8 cellular contexts compared by ENCODE assay signal in the genomic region with DNA sequence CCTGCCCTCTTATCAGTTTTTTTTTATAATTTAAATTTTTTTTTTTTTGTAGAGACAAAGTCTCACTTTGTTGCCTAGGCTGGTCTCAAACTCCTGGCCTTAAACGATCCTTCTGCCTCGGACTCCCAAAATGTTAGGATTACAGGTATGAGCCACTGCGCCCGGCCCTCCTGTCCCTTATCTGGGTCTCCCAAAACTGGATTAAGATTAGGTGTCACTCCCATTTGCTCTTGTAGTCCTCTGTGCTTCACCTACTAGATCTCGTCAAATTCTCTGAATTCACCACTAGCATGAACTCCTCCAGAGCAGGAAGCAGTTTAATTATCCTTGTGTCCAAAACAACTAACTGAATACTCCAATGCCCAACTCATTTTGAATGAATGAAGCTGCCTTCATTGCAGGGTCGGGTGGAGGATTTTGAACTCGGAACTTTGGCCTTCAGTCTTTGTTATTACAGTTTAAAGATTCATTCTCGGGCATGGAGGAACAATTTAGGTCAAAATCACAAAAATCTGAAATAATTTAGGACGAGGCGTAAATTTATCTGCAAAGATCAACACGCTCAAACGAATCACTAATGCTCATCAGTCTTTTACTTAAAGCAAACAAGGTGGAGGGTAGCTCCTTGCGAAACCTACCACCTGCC. TPM values are rescaled to one million over a fixed set of nuclear protein-coding genes. Genes with fewer than 3 reads are reported as not detected.
DNase-seq lines count a peak whose midpoint lies in the region; ATAC-seq and TF ChIP-seq lines count a peak whose summit lies in the region.

No MANE protein-coding gene starts in this region.

- peaks cover 25% of the 10 kb centered on the region for H3K4me1 ChIP-seq in BLaER1

- no peaks in the 10 kb centered on the region for H3K27me3 Mint-ChIP-seq in natural killer cell (ENCODE audit: low read depth in 2 of 2)

- peak overlapping the region; percentile 100 for H3K4me3 ChIP-seq in BLaER1

- in situ Hi-C loops in G401 (cut with HindIII; ENCODE audit: low sequenced_read_pairs), result no loop called here

- no peaks in the 10 kb centered on the region for H3K27me3 ChIP-seq in BLaER1

- H3K27ac Mint-ChIP-seq in natural killer cell, result peak overlapping the region; percentile 96 to 99

- H3K4me1 Mint-ChIP-seq in natural killer cell, result peaks cover 33 to 36% of the 10 kb centered on the region in 2 donors

- H3K9me3 ChIP-seq in BLaER1 (no peaks in the 10 kb centered on the region), KOPT-K1 (ENCODE audit: insufficient read depth, low read length, poor library complexity, severe bottlenecking) (no peaks in the 10 kb centered on the region)

- H3K4me2 ChIP-seq in BLaER1, result peak overlapping the region; percentile 93

- H4K20me1 ChIP-seq in BLaER1, result peaks cover 28% of the 10 kb centered on the region

- H3K36me3 ChIP-seq in BLaER1, result peaks cover 39% of the 10 kb centered on the region
- H3K36me3 ChIP-seq in KOPT-K1 (ENCODE audit: insufficient read depth, low read length), result peaks cover 36% of the 10 kb centered on the region

- DNase-seq in natural killer cell (no peak), G401 (ENCODE audit: low spot score) (no peak)

- no peak for TF ChIP-seq CTCF in natural killer cell (IDR thresholded peaks at IDR 0.05)

- intact Hi-C loops in natural killer cell (cut with micrococcal nuclease), result loop anchor here (5.0 kb wide), 4 partner anchors 40 to 1830 kb away; a partner anchor contains a TSS

- H3K4me3 Mint-ChIP-seq in natural killer cell, result peak overlapping the region; percentile 94

- H3K27ac ChIP-seq in BLaER1, result peak overlapping the region; percentile 100
- peak overlapping the region; percentile 100 for H3K27ac ChIP-seq in KOPT-K1 (ENCODE audit: low read depth, low read length, poor library complexity, severe bottlenecking)
- H3K27ac ChIP-seq in cingulate gyrus (ENCODE audit: low read depth, low read length), result peak overlapping the region; percentile 67

- ATAC-seq in natural killer cell, result no peak
- no peak for ATAC-seq in GM19463 (IDR thresholded peaks at IDR 0.05; ENCODE audit: unreplicated experiment)
- ATAC-seq in GM21381 (IDR thresholded peaks at IDR 0.05; ENCODE audit: unreplicated experiment), result no peak
- ATAC-seq in GM21717 (IDR thresholded peaks at IDR 0.05; ENCODE audit: unreplicated experiment), result no peak

- H3K9me3 Mint-ChIP-seq in natural killer cell, result no peaks in the 10 kb centered on the region

- H3K36me3 Mint-ChIP-seq in natural killer cell, result peaks cover 12% of the 10 kb centered on the region

- H3K9ac ChIP-seq in BLaER1, result peak overlapping the region; percentile 100

RNA-seq across cellular contexts. Expression of a gene that starts 0.8 kb away (rescaled TPM):
- total RNA-seq in natural killer cell, result 100 to 1,000 TPM; 350 to 451 (median 416) TPM
- 44.6 and 55.1 TPM in 2 replicates for total RNA-seq in G401 (2014; rRNA removed; shearing (Covaris generic))

RNA-seq across cellular contexts. Expression of a gene that starts 24.2 kb away (rescaled TPM):
- total RNA-seq in natural killer cell, result 100 to 1,000 TPM; 108 to 128 (median 118) TPM
- total RNA-seq in G401 (2014; rRNA removed; shearing (Covaris generic)), result 98.3 and 136 TPM in 2 replicates

RNA-seq across cellular contexts. Expression of a gene that starts 41.6 kb away (rescaled TPM):
- total RNA-seq in natural killer cell, result 100 to 1,000 TPM in 1 of 3 donors, 10 to 100 TPM in 2; 85.4 to 110 (median 91.5) TPM
- 26.0 and 30.9 TPM in 2 replicates for total RNA-seq in G401 (2014; rRNA removed; shearing (Covaris generic))

RNA-seq across cellular contexts. Expression of a gene that starts 56.3 kb away (rescaled TPM):
- total RNA-seq in natural killer cell, result 1 to 10 TPM in 2 of 3 donors, under 1 TPM in 1; 0.75 to 2.5 (median 1.3) TPM
- 7.8 and 11.1 TPM in 2 replicates for total RNA-seq in G401 (2014; rRNA removed; shearing (Covaris generic))
